Comparison of ENCODE assay signal across 8 cellular contexts in genomic region chr3:186277268-186277909, GRCh38.
DNase-seq lines count a peak whose midpoint lies in the region; ATAC-seq, FAIRE-seq and TF ChIP-seq lines count a peak whose summit lies in the region.

No MANE protein-coding gene starts in this region.

- in situ Hi-C loops in mammary epithelial cell (cut with MboI; ENCODE audit: low sequenced_read_pairs in 2 of 2): loop anchor here in 1 of 2 donors (10.0 kb wide), 1 partner anchor 293 kb away; no protein-coding TSS in a partner anchor

- H3K36me3 Mint-ChIP-seq in CD14-positive monocyte: peaks cover 81 to 86% of the 10 kb centered on the region in 2 donors

- FAIRE-seq in GM19239 (lab: Jason Lieb, UNC): no peak

- BruUV-seq in mammary epithelial cell (replicated peaks; lab: Mats Ljungman, UMichigan): no TSS peak

- H3K27ac ChIP-seq in mammary epithelial cell (ENCODE audit: insufficient read depth, low read depth, low read length) (no peak overlapping the region), liver (ENCODE audit: low read depth in 1 of 2, low read length in 2 of 2) (no peak overlapping the region)

- H3K9ac ChIP-seq in mammary epithelial cell (ENCODE audit: insufficient read depth, low read length): no peak overlapping the region
- no peak overlapping the region for H3K9ac ChIP-seq in liver (ENCODE audit: low read depth in 1 of 2, low read length in 2 of 2)

- no peak overlapping the region for H3K27ac Mint-ChIP-seq in CD14-positive monocyte

- dilution Hi-C loops in mammary epithelial cell (cut with HindIII; ENCODE audit: low sequenced_read_pairs): loop anchor here (25.0 kb wide), 1 partner anchor 290 kb away; no protein-coding TSS in a partner anchor

- H3K4me1 ChIP-seq in mammary epithelial cell (ENCODE audit: insufficient read depth, low read length): no peaks in the 10 kb centered on the region
- no peaks in the 10 kb centered on the region for H3K4me1 ChIP-seq in liver (ENCODE audit: control insufficient read depth in 4 of 4, insufficient read depth in 4 of 4, low read length in 3 of 4)

- CTCF ChIA-PET in mammary epithelial cell (lab: Charles Lee; ENCODE audit: low non-redundant PET): interaction anchor here (0.6 to 0.7 kb wide), 6 partner anchors 32 to 817 kb away, joined by 3 to 7 read pairs (median 4); no protein-coding TSS in a partner anchor

- no peaks in the 10 kb centered on the region for H3K79me2 ChIP-seq in mammary epithelial cell (ENCODE audit: insufficient read depth, low read length)

- no peaks in the 10 kb centered on the region for H3K9me3 Mint-ChIP-seq in CD14-positive monocyte

- no peak for ATAC-seq in HG03095 (IDR thresholded peaks at IDR 0.05; ENCODE audit: unreplicated experiment)

- no peak overlapping the region for H3K4me3 Mint-ChIP-seq in CD14-positive monocyte

- H3K4me2 ChIP-seq in mammary epithelial cell (ENCODE audit: insufficient read depth, low read depth, low read length): no peak overlapping the region

- no peaks in the 10 kb centered on the region for H3K4me1 Mint-ChIP-seq in CD14-positive monocyte

- peak; percentile 62 for DNase-seq in AG08395 (ENCODE audit: low spot score)
- peak; percentile 48 for DNase-seq in HuH-7 (ENCODE audit: low spot score)
- DNase-seq in mammary epithelial cell: peak; percentile 48
- no peak for DNase-seq in D341Med (ENCODE audit: low spot score)
- no peak for DNase-seq in GM19239 (ENCODE audit: insufficient read length, low spot score)
- DNase-seq in CD14-positive monocyte (ENCODE audit: low spot score): no peak

- no peak overlapping the region for H2AFZ ChIP-seq in mammary epithelial cell (ENCODE audit: low read depth, low read length)

- TF ChIP-seq CTCF in mammary epithelial cell (conservative IDR thresholded peaks at IDR 0.05 in 1 of 2, IDR thresholded peaks at IDR 0.05 in 1 of 2; ENCODE audit: extremely low read depth in 1 of 2, insufficient read depth in 1 of 2, low read depth in 1 of 2, low read length in 2 of 2) (peak; percentile 54 to 67), liver (IDR thresholded peaks at IDR 0.05; ENCODE audit: low read depth, low read length, missing input control) (peak; percentile 43), CD14-positive monocyte (IDR thresholded peaks at IDR 0.05) (no peak)

- no peaks in the 10 kb centered on the region for H4K20me1 ChIP-seq in mammary epithelial cell (ENCODE audit: insufficient read depth, low read length)

- peak; percentile 76 to 82 for TF ChIP-seq RAD21 in liver (IDR thresholded peaks at IDR 0.05)

- H3K27me3 ChIP-seq in mammary epithelial cell (ENCODE audit: insufficient read depth, low read length) (no peaks in the 10 kb centered on the region), liver (ENCODE audit: control insufficient read depth in 4 of 4, insufficient read depth in 4 of 4, low read length in 3 of 4) (peaks cover 0 to 6% (median 0%) of the 10 kb centered on the region in 4 donors)

- peaks cover 0 to under 1% (median 0%) of the 10 kb centered on the region in 3 donors for H3K27me3 Mint-ChIP-seq in CD14-positive monocyte (ENCODE audit: low read depth in 3 of 3)

- WGBS in mammary epithelial cell (ENCODE audit: low coverage, missing lambda C conversion rate): 24% methylated on average over 10 of the region's 10 CpGs
- 47% methylated on average over 10 of the region's 10 CpGs for WGBS in liver

- intact Hi-C loops in mammary epithelial cell (cut with micrococcal nuclease): loop anchor here (1.0 to 5.0 kb wide), 4 partner anchors 263 to 340 kb away; no protein-coding TSS in a partner anchor
- intact Hi-C loops in CD14-positive monocyte (cut with micrococcal nuclease): no loop called here

- H3K4me3 ChIP-seq in mammary epithelial cell (replicated peaks in 1 of 3; ENCODE audit: insufficient read depth in 1 of 3, low read depth in 2 of 3, low read length in 3 of 3): no peak overlapping the region
- H3K4me3 ChIP-seq in liver (ENCODE audit: low read depth in 1 of 3, low read length in 3 of 3): no peak overlapping the region

- H3K36me3 ChIP-seq in mammary epithelial cell (ENCODE audit: insufficient read depth, low read length) (no peaks in the 10 kb centered on the region), liver (ENCODE audit: control insufficient read depth in 4 of 4, insufficient read depth in 3 of 4, low read depth in 1 of 4, low read length in 3 of 4) (no peaks in the 10 kb centered on the region)

- H3K9me3 ChIP-seq in mammary epithelial cell (replicated peaks; ENCODE audit: insufficient read depth, low read length) (no peaks in the 10 kb centered on the region), liver (ENCODE audit: control insufficient read depth in 4 of 4, low read length in 3 of 4) (no peaks in the 10 kb centered on the region)

TF ChIP-seq in liver, 16 proteins besides CTCF, POLR2A, EP300 and RAD21:
- TF ChIP-seq RXRA (IDR thresholded peaks at IDR 0.05) (no peak), EGR1 (IDR thresholded peaks at IDR 0.05; ENCODE audit: low read depth in 2 of 2) (peak; percentile 33 to 52)

Comparison
In these comparisons a context has a peak if more than half of its experiments do, and no peak if none do; other contexts are left out.
1. DNase-seq: peak in AG08395 (single experiment), HuH-7 (single experiment) and mammary epithelial cell (single experiment); none in D341Med (single experiment), GM19239 (single experiment) and CD14-positive monocyte (single experiment).